In the genomic region with DNA sequence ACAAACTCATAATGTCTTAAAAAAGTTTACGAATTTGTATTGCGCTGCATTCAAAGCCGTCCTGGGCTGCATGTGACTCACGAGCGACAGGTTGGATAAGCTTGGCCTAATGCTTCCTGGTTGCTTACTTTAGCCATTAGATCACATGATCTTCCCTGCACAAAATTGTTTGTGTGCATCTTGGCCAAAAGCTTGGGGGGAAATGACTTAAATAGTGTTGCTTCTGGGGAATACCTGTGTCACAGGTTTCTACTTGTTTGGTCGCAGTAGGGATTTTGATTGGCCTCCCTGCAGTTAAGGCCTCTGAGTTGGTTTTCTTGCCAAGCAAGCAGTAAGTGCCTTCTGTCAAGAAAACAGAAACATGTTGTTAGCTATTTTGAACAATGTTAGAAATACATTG, we compare ENCODE assay signal across 1 cellular context.
TF ChIP-seq lines count a peak whose summit lies in the region.

No MANE protein-coding gene starts in this region.

TF ChIP-seq in H1, 55 proteins besides CTCF, POLR2A, EP300 and RAD21:
- TF ChIP-seq PHF8 (conservative IDR thresholded peaks at IDR 0.05; ENCODE audit: low read depth, low read length) (no peak), MAFK (IDR thresholded peaks at IDR 0.05; ENCODE audit: low read depth, low read length) (no peak), JUN (IDR thresholded peaks at IDR 0.05; ENCODE audit: low read depth, low read length) (no peak), CHD2 (IDR thresholded peaks at IDR 0.05; ENCODE audit: low read length) (no peak), RNF2 (IDR thresholded peaks at IDR 0.05; ENCODE audit: borderline replicate concordance, low read depth, low read length, missing control alignments, poor library complexity, severe bottlenecking) (no peak), POLR2AphosphoS5 (IDR thresholded peaks at IDR 0.05; ENCODE audit: low read depth, low read length) (no peak), HDAC6 (IDR thresholded peaks at IDR 0.05; ENCODE audit: low read depth, low read length) (no peak), GTF2F1 (IDR thresholded peaks at IDR 0.05; ENCODE audit: borderline replicate concordance, low read depth, low read length) (no peak), HDAC2 (IDR thresholded peaks at IDR 0.05; ENCODE audit: borderline replicate concordance in 1 of 2, low read depth in 2 of 2, low read length in 2 of 2) (no peak), BRCA1 (IDR thresholded peaks at IDR 0.05; ENCODE audit: low read depth, low read length) (no peak), CREB1 (IDR thresholded peaks at IDR 0.05) (no peak), SUZ12 (IDR thresholded peaks at IDR 0.05; ENCODE audit: low read length) (no peak)
- TF ChIP-seq, protein P1, sequence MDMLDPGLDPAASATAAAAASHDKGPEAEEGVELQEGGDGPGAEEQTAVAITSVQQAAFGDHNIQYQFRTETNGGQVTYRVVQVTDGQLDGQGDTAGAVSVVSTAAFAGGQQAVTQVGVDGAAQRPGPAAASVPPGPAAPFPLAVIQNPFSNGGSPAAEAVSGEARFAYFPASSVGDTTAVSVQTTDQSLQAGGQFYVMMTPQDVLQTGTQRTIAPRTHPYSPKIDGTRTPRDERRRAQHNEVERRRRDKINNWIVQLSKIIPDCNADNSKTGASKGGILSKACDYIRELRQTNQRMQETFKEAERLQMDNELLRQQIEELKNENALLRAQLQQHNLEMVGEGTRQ (IDR thresholded peaks at IDR 0.05; ENCODE audit: low read length), result no peak
